ENCODE assay signal across 21 cellular contexts in genomic region chr11:87260811-87261210, GRCh38.
"Had no signal": no experiment of that assay in that cellular context is flagged by ENCODE, and none has a peak within 500 bp of the region (broad histone marks: within the 10 kb centered on the region; RNA-seq: fewer than 3 reads in every experiment).

No MANE protein-coding gene starts in this region.

- DNase-seq: activated CD4-positive, alpha-beta T cell treated with anti-CD3 and anti-CD28 coated beads for 36 hours; activated CD8-positive, alpha-beta memory T cell treated with anti-CD3 and anti-CD28 coated beads, Interleukin-2, amount 50 U/mL, for 4 hours; activated CD8-positive, alpha-beta T cell treated with anti-CD3 and anti-CD28 coated beads for 36 hours; activated gamma-delta T cell treated with Interleukin-2 at 50 U/mL for 16 hours; activated naive CD8-positive, alpha-beta T cell treated with anti-CD3 and anti-CD28 coated beads for 36 hours; activated T-cell treated with anti-CD3 and anti-CD28 coated beads, Interleukin-2, amount 50 U/mL, for 72 hours; anterior cingulate cortex; effector memory CD8-positive, alpha-beta T cell; erythroblast; immature natural killer cell; left lung; mesenchymal stem cell; pancreas; T-helper 9 cell; thyroid gland; WERI-Rb-1 had no signal

- H3K4me1 ChIP-seq: thyroid gland had no signal

- H3K36me3 Mint-ChIP-seq: immature natural killer cell had no signal

- H3K9me3 Mint-ChIP-seq: activated CD8-positive, alpha-beta T cell treated with anti-CD3 and anti-CD28 coated beads for 36 hours; activated naive CD8-positive, alpha-beta T cell treated with anti-CD3 and anti-CD28 coated beads for 36 hours; activated T-cell treated with anti-CD3 and anti-CD28 coated beads, Interleukin-2, amount 50 U/mL, for 72 hours; effector memory CD8-positive, alpha-beta T cell; immature natural killer cell; neural progenitor cell had no signal

- H3K36me3 ChIP-seq: cardiac muscle cell, left lung, neural progenitor cell, pancreas, thyroid gland, WERI-Rb-1 had no signal

- H3K4me1 Mint-ChIP-seq: activated CD4-positive, alpha-beta T cell treated with anti-CD3 and anti-CD28 coated beads for 36 hours had no signal

- FAIRE-seq: urothelium cell line had no signal

- H3K27ac Mint-ChIP-seq: activated CD4-positive, alpha-beta T cell treated with anti-CD3 and anti-CD28 coated beads for 36 hours; activated CD8-positive, alpha-beta T cell treated with anti-CD3 and anti-CD28 coated beads for 36 hours; activated naive CD8-positive, alpha-beta T cell treated with anti-CD3 and anti-CD28 coated beads for 36 hours; effector memory CD8-positive, alpha-beta T cell; neural progenitor cell had no signal

- H3K9me3 ChIP-seq: left lung, pancreas, thyroid gland had no signal

- ATAC-seq: activated CD4-positive, alpha-beta T cell treated with anti-CD3 and anti-CD28 coated beads for 36 hours; activated CD8-positive, alpha-beta T cell treated with anti-CD3 and anti-CD28 coated beads for 36 hours; activated T-cell treated with anti-CD3 and anti-CD28 coated beads, Interleukin-2, amount 50 U/mL, for 72 hours; effector memory CD8-positive, alpha-beta T cell; left lung; pancreas had no signal

- H3K27me3 Mint-ChIP-seq: activated CD4-positive, alpha-beta T cell treated with anti-CD3 and anti-CD28 coated beads for 36 hours; activated CD8-positive, alpha-beta T cell treated with anti-CD3 and anti-CD28 coated beads for 36 hours; activated naive CD8-positive, alpha-beta T cell treated with anti-CD3 and anti-CD28 coated beads for 36 hours; effector memory CD8-positive, alpha-beta T cell had no signal

- H3K4me3 ChIP-seq: cardiac muscle cell, coronary artery, left lung, neural progenitor cell, pancreas, skin epidermis, thyroid gland had no signal

- H3K27ac ChIP-seq: coronary artery, left lung, neural progenitor cell, pancreas, skin epidermis, thyroid gland, WERI-Rb-1 had no signal

- H3K4me3 Mint-ChIP-seq: activated CD4-positive, alpha-beta T cell treated with anti-CD3 and anti-CD28 coated beads for 36 hours; activated CD8-positive, alpha-beta T cell treated with anti-CD3 and anti-CD28 coated beads for 36 hours; activated naive CD8-positive, alpha-beta T cell treated with anti-CD3 and anti-CD28 coated beads for 36 hours; activated T-cell treated with anti-CD3 and anti-CD28 coated beads, Interleukin-2, amount 50 U/mL, for 72 hours; effector memory CD8-positive, alpha-beta T cell; immature natural killer cell; neural progenitor cell had no signal

- H3K27me3 ChIP-seq: cardiac muscle cell, left lung, neural progenitor cell, pancreas, thyroid gland had no signal
